In genomic region chr6:17972074-17972966, GRCh38 we compare ENCODE assay signal across 16 cellular contexts. TPM values are rescaled to one million over a fixed set of nuclear protein-coding genes. Genes with fewer than 3 reads are reported as not detected.
DNase-seq lines count a peak whose midpoint lies in the region; ATAC-seq and TF ChIP-seq lines count a peak whose summit lies in the region.
"Had no signal": no experiment of that assay in that cellular context is flagged by ENCODE, and none has a peak within 500 bp of the region (broad histone marks: within the 10 kb centered on the region; RNA-seq: fewer than 3 reads in every experiment).

No MANE protein-coding gene starts in this region.

- H3K4me3 Mint-ChIP-seq in HFFc6: peak overlapping the region; percentile 54
- H3K4me3 Mint-ChIP-seq: immature natural killer cell; natural killer cell; stimulated activated memory B cell treated with anti-CD40 and anti-IgM and Interleukin-4, amounts not matched to agents 10 μg/mL and 1 μg/mL and 100 μg/mL, for 72 hours had no signal

- peaks cover 67% of the 10 kb centered on the region for H3K4me1 Mint-ChIP-seq in HFFc6 (ENCODE audit: low read depth)

- H3K4me1 ChIP-seq in skeletal muscle satellite cell (ENCODE audit: control insufficient read depth, insufficient read depth, low read length): peaks cover 33% of the 10 kb centered on the region

- H3K9ac ChIP-seq in skeletal muscle satellite cell (ENCODE audit: low read depth, low read length): peak overlapping the region; percentile 28

- peak overlapping the region; percentile 81 for H3K27ac Mint-ChIP-seq in HFFc6
- H3K27ac Mint-ChIP-seq: immature natural killer cell; stimulated activated memory B cell treated with anti-CD40 and anti-IgM and Interleukin-4, amounts not matched to agents 10 μg/mL and 1 μg/mL and 100 μg/mL, for 72 hours had no signal

- peak overlapping the region; percentile 23 for H3K27ac ChIP-seq in brain microvascular endothelial cell

- ATAC-seq in GM18502 (IDR thresholded peaks at IDR 0.05; ENCODE audit: poor library complexity, unreplicated experiment) (no peak), GM18858 (IDR thresholded peaks at IDR 0.05; ENCODE audit: unreplicated experiment) (no peak)
- ATAC-seq: natural killer cell; stimulated activated memory B cell treated with anti-CD40 and anti-IgM and Interleukin-4, amounts not matched to agents 10 μg/mL and 1 μg/mL and 100 μg/mL, for 72 hours had no signal

- H3K9me3 ChIP-seq in skeletal muscle satellite cell (replicated peaks; ENCODE audit: low read length): no peaks in the 10 kb centered on the region
- H3K9me3 ChIP-seq: esophagus squamous epithelium had no signal

- H3K36me3 Mint-ChIP-seq in HFFc6 (ENCODE audit: low read depth): peaks cover 10% of the 10 kb centered on the region
- H3K36me3 Mint-ChIP-seq: natural killer cell; stimulated activated memory B cell treated with anti-CD40 and anti-IgM and Interleukin-4, amounts not matched to agents 10 μg/mL and 1 μg/mL and 100 μg/mL, for 72 hours had no signal

- peak overlapping the region; percentile 7 for H3K4me2 ChIP-seq in skeletal muscle satellite cell (ENCODE audit: low read length)

- H3K27me3 ChIP-seq in brain microvascular endothelial cell (replicated peaks) (no peaks in the 10 kb centered on the region), skeletal muscle satellite cell (ENCODE audit: control insufficient read depth, insufficient read depth, low read length) (no peaks in the 10 kb centered on the region)
- H3K27me3 ChIP-seq: esophagus squamous epithelium had no signal

- in situ Hi-C loops in brain microvascular endothelial cell (cut with HindIII; ENCODE audit: low pct_ligation_motif_present, low sequenced_read_pairs): no loop called here

- H3K4me3 ChIP-seq in brain microvascular endothelial cell (ENCODE audit: low read depth, low read length): no peak overlapping the region
- no peak overlapping the region for H3K4me3 ChIP-seq in skeletal muscle satellite cell (ENCODE audit: low read length)
- H3K4me3 ChIP-seq: esophagus squamous epithelium had no signal

- no peaks in the 10 kb centered on the region for H3K36me3 ChIP-seq in brain microvascular endothelial cell (replicated peaks)
- H3K36me3 ChIP-seq in skeletal muscle satellite cell (ENCODE audit: insufficient read depth, low read length): peaks cover 3% of the 10 kb centered on the region

- TF ChIP-seq CTCF in HFFc6 (IDR thresholded peaks at IDR 0.05) (no peak), brain microvascular endothelial cell (IDR thresholded peaks at IDR 0.05; ENCODE audit: low read depth, low read length, missing control alignments) (no peak)

- DNase-seq in HFFc6: no peak
- DNase-seq in brain microvascular endothelial cell: no peak
- peak; percentile 61 for DNase-seq in islet precursor cell
- DNase-seq in NCI-H128 (lab: John Stamatoyannopoulos, UW; ENCODE audit: unreplicated experiment): no peak
- DNase-seq in NCI-H526 treated with DMSO at 0.1 percent for 48 hours (lab: John Stamatoyannopoulos, UW): no peak
- DNase-seq: anterior cingulate cortex, esophagus squamous epithelium, immature natural killer cell, Karpas-422, natural killer cell, NCI-H2107, T1000 had no signal

- H3K27me3 Mint-ChIP-seq in HFFc6 (ENCODE audit: insufficient read depth): no peaks in the 10 kb centered on the region
- H3K27me3 Mint-ChIP-seq: stimulated activated memory B cell treated with anti-CD40 and anti-IgM and Interleukin-4, amounts not matched to agents 10 μg/mL and 1 μg/mL and 100 μg/mL, for 72 hours had no signal

- no peaks in the 10 kb centered on the region for H3K9me3 Mint-ChIP-seq in HFFc6
- H3K9me3 Mint-ChIP-seq: immature natural killer cell; natural killer cell; stimulated activated memory B cell treated with anti-CD40 and anti-IgM and Interleukin-4, amounts not matched to agents 10 μg/mL and 1 μg/mL and 100 μg/mL, for 72 hours had no signal

RNA-seq across cellular contexts. Expression of gene KIF13A, which starts 15.1 kb away (rescaled TPM):
- total RNA-seq in HFFc6 (2021; fragmentation: NEBNext Ultra II Directional; extraction: Animal tissue kit (Norgen Biotek cat#: 25700)): 10 to 100 TPM; 63.7 to 72.8 (median 66.4) TPM
- 23.6 and 26.6 TPM in 2 replicates for total RNA-seq in skeletal muscle satellite cell (2012; rRNA removed)
